Comparison of ENCODE assay signal across 21 cellular contexts in genomic region chr2:179745615-179746263, GRCh38.
DNase-seq lines count a peak whose midpoint lies in the region; ATAC-seq lines count a peak whose summit lies in the region.
"Had no signal": no experiment of that assay in that cellular context is flagged by ENCODE, and none has a peak within 500 bp of the region (broad histone marks: within the 10 kb centered on the region; RNA-seq: fewer than 3 reads in every experiment).

No MANE protein-coding gene starts in this region.

- H4K8ac ChIP-seq in neuronal stem cell (ENCODE audit: low read depth, low read length): no peak overlapping the region

- no peak overlapping the region for H4K91ac ChIP-seq in neuronal stem cell (ENCODE audit: low read depth, low read length, poor library complexity)

- H3K18ac ChIP-seq in neuronal stem cell (ENCODE audit: low read length): no peak overlapping the region

- no peaks in the 10 kb centered on the region for H3K79me2 ChIP-seq in ACC112 (ENCODE audit: control insufficient read depth, insufficient read depth, low read length, unreplicated experiment)

- H3K14ac ChIP-seq in neuronal stem cell (ENCODE audit: low read length): no peak overlapping the region

- no peak overlapping the region for H3K4me2 ChIP-seq in neuronal stem cell (ENCODE audit: insufficient read depth, low read length, poor library complexity, severe bottlenecking)

- H3K27ac ChIP-seq in ACC112 (ENCODE audit: low read depth, low read length) (no peak overlapping the region), neuronal stem cell (replicated peaks; ENCODE audit: low read length) (no peak overlapping the region)
- H3K27ac ChIP-seq: ascending aorta, colonic mucosa, HL-60 had no signal

- no peak overlapping the region for H3K23ac ChIP-seq in neuronal stem cell (ENCODE audit: low read depth, low read length, poor library complexity)

- no peak overlapping the region for H3K9ac ChIP-seq in neuronal stem cell (ENCODE audit: low read depth, low read length, poor library complexity)

- H3K36me3 ChIP-seq in ACC112 (ENCODE audit: insufficient read depth, low read length): no peaks in the 10 kb centered on the region
- no peaks in the 10 kb centered on the region for H3K36me3 ChIP-seq in neuronal stem cell (replicated peaks in 1 of 2; ENCODE audit: control insufficient read depth in 2 of 2, insufficient read depth in 2 of 2, low read length in 2 of 2)
- H3K36me3 ChIP-seq: ascending aorta, colonic mucosa had no signal

- H3K4ac ChIP-seq in neuronal stem cell (ENCODE audit: low read length): no peak overlapping the region

- no peak for ATAC-seq in GM19397 (IDR thresholded peaks at IDR 0.05; ENCODE audit: unreplicated experiment)
- ATAC-seq: HCT116 had no signal

- DNase-seq in M059J (ENCODE audit: low read depth) (peak; percentile 1), cerebellar cortex (ENCODE audit: low spot score) (peak; percentile 56), neuronal stem cell (ENCODE audit: low spot score) (no peak), T-helper 1 cell (no peak), Kasumi-1 (lab: John Stamatoyannopoulos, UW) (no peak)
- DNase-seq in activated CD4-positive, alpha-beta T cell treated with anti-CD3 and anti-CD28 coated beads for 48 hours: no peak
- DNase-seq: activated CD4-positive, alpha-beta T cell treated with anti-CD3 and anti-CD28 coated beads, Interleukin-2, amount 50 U/mL, for 4 hours; activated naive CD4-positive, alpha-beta T cell treated with Interleukin-2 at 50 U/mL for 16 hours; activated T-cell treated with anti-CD3 and anti-CD28 coated beads for 4 hours; CD4-positive, alpha-beta memory T cell; colonic mucosa; DMS53; hippocampal formation; mesendoderm; NCI-H1694; stimulated activated CD4-positive, alpha-beta T cell treated with anti-CD3 and anti-CD28 coated beads, Interleukin-15, amount 100 ng/mL, for 24 hours had no signal

- no peak overlapping the region for H2BK15ac ChIP-seq in neuronal stem cell (ENCODE audit: low read length)

- no peak overlapping the region for H2AFZ ChIP-seq in ACC112 (ENCODE audit: low read length, unreplicated experiment)
- peak overlapping the region; percentile 8 for H2AFZ ChIP-seq in neuronal stem cell (ENCODE audit: low read length)

- no CpG with 5 or more reads among the region's 5 CpGs for WGBS in neuronal stem cell (ENCODE audit: extremely low coverage in 2 of 2, insufficient read length in 2 of 2, insufficient replicate concordance in 1 of 2), 2 donors

- no peak overlapping the region for H2AK5ac ChIP-seq in neuronal stem cell (ENCODE audit: low read depth, low read length)

- peaks cover 21% of the 10 kb centered on the region for H3K4me1 ChIP-seq in ACC112 (ENCODE audit: control insufficient read depth, insufficient read depth, low read length, unreplicated experiment)
- peaks cover 0 to 1% of the 10 kb centered on the region in 2 donors for H3K4me1 ChIP-seq in neuronal stem cell (ENCODE audit: control insufficient read depth in 2 of 2, insufficient read depth in 1 of 2, low read depth in 1 of 2, low read length in 2 of 2)
- H3K4me1 ChIP-seq: ascending aorta, colonic mucosa had no signal

- no peaks in the 10 kb centered on the region for H3K79me1 ChIP-seq in neuronal stem cell (ENCODE audit: low read depth, low read length)

- 0 out of 2 replicates have a peak overlapping the region, but pooled peaks have one; percentile 12 for H3K4me3 ChIP-seq in ACC112 (ENCODE audit: low read depth, low read length)
- no peak overlapping the region for H3K4me3 ChIP-seq in neuronal stem cell (ENCODE audit: low read length in 2 of 2)
- H3K4me3 ChIP-seq: ascending aorta, colonic mucosa had no signal

- H3K27me3 ChIP-seq in ACC112 (ENCODE audit: insufficient read depth, low read length) (no peaks in the 10 kb centered on the region), neuronal stem cell (ENCODE audit: control insufficient read depth in 3 of 3, insufficient read depth in 3 of 3, low read depth in 1 of 3, low read length in 3 of 3) (no peaks in the 10 kb centered on the region)
- H3K27me3 ChIP-seq: ascending aorta, colonic mucosa had no signal

- no peak overlapping the region for H2BK120ac ChIP-seq in neuronal stem cell (ENCODE audit: low read depth, low read length)

- H2BK5ac ChIP-seq in neuronal stem cell (ENCODE audit: low read length): no peak overlapping the region

- H3K9me3 ChIP-seq in neuronal stem cell (replicated peaks in 1 of 2; ENCODE audit: control insufficient read depth in 2 of 2, insufficient read depth in 1 of 2, low read depth in 1 of 2, low read length in 2 of 2): no peaks in the 10 kb centered on the region
- H3K9me3 ChIP-seq: ascending aorta, colonic mucosa had no signal

- no peak overlapping the region for H2BK12ac ChIP-seq in neuronal stem cell (ENCODE audit: low read length)

Comparison
In these comparisons a context has a peak if more than half of its experiments do, and no peak if none do; other contexts are left out.
1. DNase-seq: peak in M059J (single experiment) and cerebellar cortex (single experiment); none in neuronal stem cell (single experiment), activated CD4-positive, alpha-beta T cell treated with anti-CD3 and anti-CD28 coated beads for 48 hours (single experiment), T-helper 1 cell (0 of 5) and Kasumi-1 (0 of 2).